In the genomic region with DNA sequence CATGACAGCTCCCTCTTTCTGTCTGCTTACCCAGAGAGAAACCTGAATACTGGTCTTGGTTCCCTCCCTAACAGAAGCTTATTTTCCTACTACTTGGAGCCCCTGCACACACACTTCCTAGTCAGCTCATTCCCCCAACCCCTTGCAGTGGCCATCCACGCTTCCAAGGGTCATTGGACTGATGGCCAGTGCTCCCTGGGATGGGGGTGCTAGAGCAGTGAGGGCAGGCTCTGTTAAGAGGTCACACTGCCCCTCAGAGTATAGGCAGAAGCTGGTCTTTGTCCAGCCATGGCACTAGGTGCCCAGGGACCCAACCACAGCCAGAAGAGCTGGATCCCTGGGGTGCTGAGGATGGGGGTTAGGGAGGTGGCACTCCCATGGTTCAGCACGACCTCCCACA, we compare ENCODE assay signal across 29 cellular contexts. TPM values are rescaled to one million over a fixed set of nuclear protein-coding genes. Genes with fewer than 3 reads are reported as not detected.
"Had no signal": no experiment of that assay in that cellular context is flagged by ENCODE, and none has a peak within 500 bp of the region (broad histone marks: within the 10 kb centered on the region; RNA-seq: fewer than 3 reads in every experiment).

No MANE protein-coding gene starts in this region.

- H3K27me3 ChIP-seq: left lung, pancreas, sigmoid colon, spleen, suprapubic skin, tibial artery, uterus had no signal

- H3K36me3 ChIP-seq: left lung, pancreas, prostate gland, spleen, suprapubic skin, thoracic aorta, uterus had no signal

- H3K4me1 ChIP-seq: left lung, pancreas, sigmoid colon, spleen, tibial artery, uterus had no signal

- H3K4me3 ChIP-seq: left lung, lung, pancreas, prostate gland, sigmoid colon, spleen, suprapubic skin, thoracic aorta, tibial artery, uterus had no signal

- H3K27ac ChIP-seq: left lung, pancreas, sigmoid colon, spleen, suprapubic skin, thoracic aorta, tibial artery, uterus had no signal

- ATAC-seq: left colon, left lung, natural killer cell, pancreas, right cardiac atrium had no signal

- H3K36me3 Mint-ChIP-seq: immature natural killer cell; mesothelial cell of epicardium; naive B cell; natural killer cell; stimulated activated effector memory CD8-positive, alpha-beta T cell treated with anti-CD3 and anti-CD28 coated beads, Interleukin-12 subunit alpha, Interleukin-12 subunit beta, amount 100 ng/mL, for 72 hours; type B pancreatic cell had no signal

- DNase-seq: hypothalamus; immature natural killer cell; kidney; left colon; left lung; naive B cell; natural killer cell; nephron progenitor cell; nucleus accumbens; pancreas; retina; sigmoid colon; small intestine; spleen; stimulated activated CD4-positive, alpha-beta T cell treated with anti-CD3 and anti-CD28 coated beads, Interleukin-4, amount 100 ng/mL, for 24 hours; stimulated activated naive CD4-positive, alpha-beta T cell; tibial artery; uterus had no signal

- H3K27me3 Mint-ChIP-seq: naive B cell; stimulated activated naive CD8-positive, alpha-beta T cell treated with anti-CD3 and anti-CD28 coated beads, Interleukin-15, Interleukin-2, amounts not matched to agents 100 ng/mL and 50 ng/mL, for 24 hours; type B pancreatic cell had no signal

- H3K27ac Mint-ChIP-seq: immature natural killer cell; mesothelial cell of epicardium; naive B cell; natural killer cell; nephron progenitor cell; stimulated activated effector memory CD8-positive, alpha-beta T cell treated with anti-CD3 and anti-CD28 coated beads, Interleukin-12 subunit alpha, Interleukin-12 subunit beta, amount 100 ng/mL, for 72 hours; stimulated activated naive CD8-positive, alpha-beta T cell treated with anti-CD3 and anti-CD28 coated beads, Interleukin-15, Interleukin-2, amounts not matched to agents 100 ng/mL and 50 ng/mL, for 24 hours; type B pancreatic cell had no signal

- H3K9me3 Mint-ChIP-seq: immature natural killer cell; mesothelial cell of epicardium; naive B cell; natural killer cell; nephron progenitor cell; stimulated activated effector memory CD8-positive, alpha-beta T cell treated with anti-CD3 and anti-CD28 coated beads, Interleukin-12 subunit alpha, Interleukin-12 subunit beta, amount 100 ng/mL, for 72 hours; stimulated activated naive CD8-positive, alpha-beta T cell treated with anti-CD3 and anti-CD28 coated beads, Interleukin-15, Interleukin-2, amounts not matched to agents 100 ng/mL and 50 ng/mL, for 24 hours; type B pancreatic cell had no signal

- H3K4me3 Mint-ChIP-seq: immature natural killer cell; mesothelial cell of epicardium; naive B cell; natural killer cell; nephron progenitor cell; stimulated activated effector memory CD8-positive, alpha-beta T cell treated with anti-CD3 and anti-CD28 coated beads, Interleukin-12 subunit alpha, Interleukin-12 subunit beta, amount 100 ng/mL, for 72 hours; stimulated activated naive CD8-positive, alpha-beta T cell treated with anti-CD3 and anti-CD28 coated beads, Interleukin-15, Interleukin-2, amounts not matched to agents 100 ng/mL and 50 ng/mL, for 24 hours; type B pancreatic cell had no signal

- FAIRE-seq: islet of Langerhans, kidney, pancreas, small intestine had no signal

- H3K4me1 Mint-ChIP-seq: immature natural killer cell; mesothelial cell of epicardium; naive B cell; natural killer cell; stimulated activated effector memory CD8-positive, alpha-beta T cell treated with anti-CD3 and anti-CD28 coated beads, Interleukin-12 subunit alpha, Interleukin-12 subunit beta, amount 100 ng/mL, for 72 hours had no signal

- H3K9me3 ChIP-seq: left lung, pancreas, prostate gland, sigmoid colon, spleen, suprapubic skin, thoracic aorta, tibial artery, uterus had no signal

RNA-seq across cellular contexts. Expression of a gene that starts 12.5 kb away (rescaled TPM):
- total RNA-seq: mononuclear cell had no signal
